In genomic region chr7:105643857-105644256, GRCh38 we compare ENCODE assay signal across 10 cellular contexts.
"Had no signal": no experiment of that assay in that cellular context is flagged by ENCODE, and none has a peak within 500 bp of the region (broad histone marks: within the 10 kb centered on the region; RNA-seq: fewer than 3 reads in every experiment).

No MANE protein-coding gene starts in this region.

- H3K27ac ChIP-seq: esophagus muscularis mucosa, pancreas had no signal

- H3K9me3 ChIP-seq: esophagus muscularis mucosa, pancreas had no signal

- H3K4me1 Mint-ChIP-seq: activated CD4-positive, alpha-beta T cell treated with anti-CD3 and anti-CD28 coated beads, Interleukin-2, amount 10 ng/mL, durations not matched to agents 24 days and 14 days; activated naive CD4-positive, alpha-beta T cell treated with anti-CD3 and anti-CD28 coated beads, Interleukin-2, amount 50 U/mL, for 24 hours had no signal

- H3K4me3 Mint-ChIP-seq: activated CD4-positive, alpha-beta T cell treated with anti-CD3 and anti-CD28 coated beads, Interleukin-2, amount 10 ng/mL, durations not matched to agents 24 days and 14 days; activated naive CD4-positive, alpha-beta T cell treated with anti-CD3 and anti-CD28 coated beads, Interleukin-2, amount 50 U/mL, for 24 hours; nephron had no signal

- ATAC-seq: left lobe of liver, pancreas had no signal

- H3K4me1 ChIP-seq: pancreas had no signal

- H3K27ac Mint-ChIP-seq: activated CD4-positive, alpha-beta T cell treated with anti-CD3 and anti-CD28 coated beads, Interleukin-2, amount 10 ng/mL, durations not matched to agents 24 days and 14 days; activated naive CD4-positive, alpha-beta T cell treated with anti-CD3 and anti-CD28 coated beads, Interleukin-2, amount 50 U/mL, for 24 hours; activated T-helper 2 cell treated with anti-CD3 and anti-CD28 coated beads, Interferon-gamma antibody, Interleukin-2, Interleukin-4, amounts not matched to agents 10 μg/mL and 5 μg/mL and 100 μg/mL, durations not matched to agents 14 hours and 24 hours and 36 hours; nephron had no signal

- H3K36me3 ChIP-seq: pancreas had no signal

- H3K27me3 ChIP-seq: dorsolateral prefrontal cortex, esophagus muscularis mucosa, pancreas had no signal

- DNase-seq: activated CD4-positive, alpha-beta T cell treated with anti-CD3 and anti-CD28 coated beads, Interleukin-2, amount 10 ng/mL, durations not matched to agents 24 days and 14 days; activated CD8-positive, alpha-beta memory T cell treated with anti-CD3 and anti-CD28 coated beads for 24 hours; mammary epithelial cell; pancreas had no signal

- H3K4me3 ChIP-seq: esophagus muscularis mucosa, pancreas had no signal

- H3K27me3 Mint-ChIP-seq: activated CD4-positive, alpha-beta T cell treated with anti-CD3 and anti-CD28 coated beads, Interleukin-2, amount 10 ng/mL, durations not matched to agents 24 days and 14 days; activated naive CD4-positive, alpha-beta T cell treated with anti-CD3 and anti-CD28 coated beads, Interleukin-2, amount 50 U/mL, for 24 hours had no signal
